In genomic region chr2:86485103-86485502, GRCh38 we compare ENCODE assay signal across 23 cellular contexts. TPM values are rescaled to one million over a fixed set of nuclear protein-coding genes. Genes with fewer than 3 reads are reported as not detected.
A peak's percentile ranks its signal among the peaks of the same experiment; 100 is the strongest.
DNase-seq lines count a peak whose midpoint lies in the region; ATAC-seq and TF ChIP-seq lines count a peak whose summit lies in the region.
"Had no signal": no experiment of that assay in that cellular context is flagged by ENCODE, and none has a peak within 500 bp of the region (broad histone marks: within the 10 kb centered on the region; RNA-seq: fewer than 3 reads in every experiment).

No MANE protein-coding gene starts in this region.

- peak; percentile 15 for DNase-seq in activated CD4-positive, alpha-beta memory T cell treated with anti-CD3 and anti-CD28 coated beads for 36 hours
- no peak for DNase-seq in activated CD4-positive, alpha-beta memory T cell treated with anti-CD3 and anti-CD28 coated beads, Interleukin-2, amount 10 ng/mL, durations not matched to agents 7 days and 5 days
- no peak for DNase-seq in CD8-positive, alpha-beta T cell
- DNase-seq in adipocyte (ENCODE audit: low read depth) (peak; percentile 24), nephron progenitor cell (no peak), C1 segment of cervical spinal cord (lab: John Stamatoyannopoulos, UW) (no peak), NCI-H1105 treated with DMSO at 0.1 percent for 48 hours (lab: John Stamatoyannopoulos, UW) (no peak)
- DNase-seq: activated B cell treated with CpG ODN at 0.5 μM for 24 hours; central memory CD4-positive, alpha-beta T cell; DMS 273 treated with DMSO at 0.1 percent for 48 hours; effector memory CD8-positive, alpha-beta T cell; heart left ventricle; immature natural killer cell; NCI-H2081; NCI-H510A; stimulated activated CD8-positive, alpha-beta memory T cell treated with anti-CD3 and anti-CD28 coated beads, Interleukin-4, amount 100 ng/mL, for 48 hours; thyroid gland had no signal

- no peaks in the 10 kb centered on the region for H3K27me3 ChIP-seq in CD8-positive, alpha-beta T cell (ENCODE audit: insufficient read depth, low read length)
- no peaks in the 10 kb centered on the region for H3K27me3 ChIP-seq in adipocyte (replicated peaks; ENCODE audit: control insufficient read depth, insufficient read depth, low read length)
- H3K27me3 ChIP-seq: adrenal gland, BLaER1, heart left ventricle, thyroid gland had no signal

- H3K4me1 Mint-ChIP-seq in activated CD4-positive, alpha-beta memory T cell treated with anti-CD3 and anti-CD28 coated beads for 36 hours (ENCODE audit: low read depth): peaks cover 47% of the 10 kb centered on the region
- peaks cover 31% of the 10 kb centered on the region for H3K4me1 Mint-ChIP-seq in activated CD4-positive, alpha-beta memory T cell treated with anti-CD3 and anti-CD28 coated beads, Interleukin-2, amount 10 ng/mL, durations not matched to agents 7 days and 5 days
- peaks cover 3% of the 10 kb centered on the region for H3K4me1 Mint-ChIP-seq in CD8-positive, alpha-beta T cell (ENCODE audit: low read depth)
- no peaks in the 10 kb centered on the region for H3K4me1 Mint-ChIP-seq in nephron progenitor cell
- H3K4me1 Mint-ChIP-seq: activated B cell treated with CpG ODN at 0.5 μM for 24 hours had no signal

- POLR2A ChIA-PET in activated CD4-positive, alpha-beta memory T cell treated with anti-CD3 and anti-CD28 coated beads for 36 hours (lab: Charles Lee): interaction anchor here (1.1 kb wide), 1 partner anchor 138 kb away, joined by 3 read pairs; no protein-coding TSS in a partner anchor
- POLR2A ChIA-PET in activated CD4-positive, alpha-beta memory T cell treated with anti-CD3 and anti-CD28 coated beads, Interleukin-2, amount 10 ng/mL, durations not matched to agents 7 days and 5 days (lab: Charles Lee): interaction anchor here (0.9 to 2.0 kb wide), 2 partner anchors 44 to 351 kb away, joined by 3 to 6 read pairs; partner anchors contain the start of gene KDM3A
- POLR2A ChIA-PET in CD8-positive, alpha-beta T cell (lab: Charles Lee): no interaction called here

- H3K27ac Mint-ChIP-seq in activated CD4-positive, alpha-beta memory T cell treated with anti-CD3 and anti-CD28 coated beads for 36 hours: peak overlapping the region; percentile 19
- no peak overlapping the region for H3K27ac Mint-ChIP-seq in activated CD4-positive, alpha-beta memory T cell treated with anti-CD3 and anti-CD28 coated beads, Interleukin-2, amount 10 ng/mL, durations not matched to agents 7 days and 5 days
- H3K27ac Mint-ChIP-seq in CD8-positive, alpha-beta T cell: peak overlapping the region; percentile 20
- H3K27ac Mint-ChIP-seq in nephron progenitor cell: peak overlapping the region; percentile 14
- H3K27ac Mint-ChIP-seq: activated B cell treated with CpG ODN at 0.5 μM for 24 hours had no signal

- TF ChIP-seq CTCF in CD8-positive, alpha-beta T cell (IDR thresholded peaks at IDR 0.05): no peak
- TF ChIP-seq CTCF in nephron progenitor cell (IDR thresholded peaks at IDR 0.05): no peak

- peaks cover 92% of the 10 kb centered on the region for H3K36me3 ChIP-seq in CD8-positive, alpha-beta T cell (ENCODE audit: insufficient read depth, low read length)
- H3K36me3 ChIP-seq in adipocyte (ENCODE audit: control insufficient read depth, insufficient read depth, low read length, severe bottlenecking): peaks cover 94% of the 10 kb centered on the region

- H3K4me3 Mint-ChIP-seq in activated CD4-positive, alpha-beta memory T cell treated with anti-CD3 and anti-CD28 coated beads for 36 hours: no peak overlapping the region
- no peak overlapping the region for H3K4me3 Mint-ChIP-seq in activated CD4-positive, alpha-beta memory T cell treated with anti-CD3 and anti-CD28 coated beads, Interleukin-2, amount 10 ng/mL, durations not matched to agents 7 days and 5 days
- no peak overlapping the region for H3K4me3 Mint-ChIP-seq in CD8-positive, alpha-beta T cell
- no peak overlapping the region for H3K4me3 Mint-ChIP-seq in nephron progenitor cell
- H3K4me3 Mint-ChIP-seq: activated B cell treated with CpG ODN at 0.5 μM for 24 hours; effector memory CD8-positive, alpha-beta T cell; immature natural killer cell had no signal

- H3K27ac ChIP-seq in CD8-positive, alpha-beta T cell (ENCODE audit: low read depth, low read length): no peak overlapping the region
- H3K27ac ChIP-seq: A549, BLaER1, thyroid gland had no signal

- H3K27me3 Mint-ChIP-seq in activated CD4-positive, alpha-beta memory T cell treated with anti-CD3 and anti-CD28 coated beads for 36 hours: no peaks in the 10 kb centered on the region
- H3K27me3 Mint-ChIP-seq in activated CD4-positive, alpha-beta memory T cell treated with anti-CD3 and anti-CD28 coated beads, Interleukin-2, amount 10 ng/mL, durations not matched to agents 7 days and 5 days: no peaks in the 10 kb centered on the region
- no peaks in the 10 kb centered on the region for H3K27me3 Mint-ChIP-seq in CD8-positive, alpha-beta T cell (ENCODE audit: low read depth)
- no peaks in the 10 kb centered on the region for H3K27me3 Mint-ChIP-seq in nephron progenitor cell (ENCODE audit: low read depth, poor library complexity)
- H3K27me3 Mint-ChIP-seq: activated B cell treated with CpG ODN at 0.5 μM for 24 hours; effector memory CD8-positive, alpha-beta T cell had no signal

- peaks cover 84% of the 10 kb centered on the region for H3K36me3 Mint-ChIP-seq in activated CD4-positive, alpha-beta memory T cell treated with anti-CD3 and anti-CD28 coated beads for 36 hours
- peaks cover 99% of the 10 kb centered on the region for H3K36me3 Mint-ChIP-seq in activated CD4-positive, alpha-beta memory T cell treated with anti-CD3 and anti-CD28 coated beads, Interleukin-2, amount 10 ng/mL, durations not matched to agents 7 days and 5 days (ENCODE audit: low read depth)
- H3K36me3 Mint-ChIP-seq in CD8-positive, alpha-beta T cell: peaks cover 100% of the 10 kb centered on the region
- H3K36me3 Mint-ChIP-seq in nephron progenitor cell (ENCODE audit: low read depth): peaks cover 95% of the 10 kb centered on the region

- H3K9ac ChIP-seq in adipocyte (ENCODE audit: low read length): no peak overlapping the region
- H3K9ac ChIP-seq: BLaER1 had no signal

- intact Hi-C loops in activated CD4-positive, alpha-beta memory T cell treated with anti-CD3 and anti-CD28 coated beads for 36 hours (cut with micrococcal nuclease): loop anchor here (1.0 kb wide), 1 partner anchor 43 kb away; no protein-coding TSS in a partner anchor
- intact Hi-C loops in CD8-positive, alpha-beta T cell (cut with DNase I, micrococcal nuclease): no loop called here

- no peaks in the 10 kb centered on the region for H3K4me1 ChIP-seq in CD8-positive, alpha-beta T cell (ENCODE audit: insufficient read depth, low read length)
- peaks cover 37% of the 10 kb centered on the region for H3K4me1 ChIP-seq in adipocyte (ENCODE audit: control insufficient read depth, insufficient read depth, low read length)
- H3K4me1 ChIP-seq: BLaER1 had no signal

- ATAC-seq in CD8-positive, alpha-beta T cell: no peak
- no peak for ATAC-seq in HG03095 (IDR thresholded peaks at IDR 0.05; ENCODE audit: unreplicated experiment)
- ATAC-seq: A549; effector memory CD8-positive, alpha-beta T cell; HCT116; K562 had no signal

- CTCF ChIA-PET in activated CD4-positive, alpha-beta memory T cell treated with anti-CD3 and anti-CD28 coated beads for 36 hours (lab: Charles Lee): no interaction called here
- CTCF ChIA-PET in activated CD4-positive, alpha-beta memory T cell treated with anti-CD3 and anti-CD28 coated beads, Interleukin-2, amount 10 ng/mL, durations not matched to agents 7 days and 5 days (lab: Charles Lee): no interaction called here
- CTCF ChIA-PET in CD8-positive, alpha-beta T cell (lab: Charles Lee): no interaction called here

- no peaks in the 10 kb centered on the region for H3K9me3 ChIP-seq in CD8-positive, alpha-beta T cell (ENCODE audit: low read length)
- no peaks in the 10 kb centered on the region for H3K9me3 ChIP-seq in adipocyte (ENCODE audit: control insufficient read depth, low read length)
- H3K9me3 ChIP-seq: A549, adrenal gland, BLaER1, heart left ventricle, thyroid gland had no signal

- no peaks in the 10 kb centered on the region for H3K9me3 Mint-ChIP-seq in activated CD4-positive, alpha-beta memory T cell treated with anti-CD3 and anti-CD28 coated beads for 36 hours
- H3K9me3 Mint-ChIP-seq in activated CD4-positive, alpha-beta memory T cell treated with anti-CD3 and anti-CD28 coated beads, Interleukin-2, amount 10 ng/mL, durations not matched to agents 7 days and 5 days: no peaks in the 10 kb centered on the region
- no peaks in the 10 kb centered on the region for H3K9me3 Mint-ChIP-seq in CD8-positive, alpha-beta T cell
- H3K9me3 Mint-ChIP-seq in nephron progenitor cell: no peaks in the 10 kb centered on the region
- H3K9me3 Mint-ChIP-seq: activated B cell treated with CpG ODN at 0.5 μM for 24 hours; effector memory CD8-positive, alpha-beta T cell; immature natural killer cell had no signal

- no peak overlapping the region for H3K4me3 ChIP-seq in CD8-positive, alpha-beta T cell (ENCODE audit: low read depth, low read length)
- H3K4me3 ChIP-seq in adipocyte (ENCODE audit: low read length): no peak overlapping the region
- H3K4me3 ChIP-seq: A549, adrenal gland, BLaER1, heart left ventricle, K562, thyroid gland had no signal

RNA-seq across cellular contexts. Expression of gene KDM3A, which starts 43.9 kb away (rescaled TPM):
- 10 to 100 TPM; 55.6 to 64.9 TPM for total RNA-seq in activated CD4-positive, alpha-beta memory T cell treated with anti-CD3 and anti-CD28 coated beads for 36 hours
- 10 to 100 TPM; 81.9 to 91.8 TPM for total RNA-seq in activated CD4-positive, alpha-beta memory T cell treated with anti-CD3 and anti-CD28 coated beads, Interleukin-2, amount 10 ng/mL, durations not matched to agents 7 days and 5 days
- total RNA-seq in CD8-positive, alpha-beta T cell: 100 to 1,000 TPM; 226 to 227 TPM

Comparison
In these comparisons a context has a peak if more than half of its experiments do, and no peak if none do; other contexts are left out.
1. DNase-seq: peak in activated CD4-positive, alpha-beta memory T cell treated with anti-CD3 and anti-CD28 coated beads for 36 hours (single experiment) and adipocyte (single experiment); none in activated CD4-positive, alpha-beta memory T cell treated with anti-CD3 and anti-CD28 coated beads, Interleukin-2, amount 10 ng/mL, durations not matched to agents 7 days and 5 days (single experiment), CD8-positive, alpha-beta T cell (0 of 7), nephron progenitor cell (single experiment), C1 segment of cervical spinal cord (0 of 14) and NCI-H1105 treated with DMSO at 0.1 percent for 48 hours (single experiment).